9 cellular contexts compared by ENCODE assay signal in genomic region chr11:18853086-18853720, GRCh38.
DNase-seq lines count a peak whose midpoint lies in the region; ATAC-seq and TF ChIP-seq lines count a peak whose summit lies in the region.
"Had no signal": no experiment of that assay in that cellular context is flagged by ENCODE, and none has a peak within 500 bp of the region (broad histone marks: within the 10 kb centered on the region; RNA-seq: fewer than 3 reads in every experiment).

No MANE protein-coding gene starts in this region.

- no peak overlapping the region for H3K27ac Mint-ChIP-seq in brain
- H3K27ac Mint-ChIP-seq: activated B cell treated with CpG ODN at 0.5 μM for 24 hours had no signal

- no peak overlapping the region for H3K27ac ChIP-seq in neural cell (ENCODE audit: low read length)
- no peak overlapping the region for H3K27ac ChIP-seq in right cardiac atrium (ENCODE audit: low read length)

- 31% methylated on average over 5 of the region's 5 CpGs for WGBS in right cardiac atrium

- DNase-seq in NAMALWA (ENCODE audit: low spot score) (peak; percentile 39), right cardiac atrium (no peak), Ammon's horn (ENCODE audit: low spot score) (no peak), anterior cingulate cortex (lab: John Stamatoyannopoulos, UW) (no peak)
- DNase-seq: activated B cell treated with CpG ODN at 0.5 μM for 24 hours had no signal

- H3K9me3 Mint-ChIP-seq in brain, result peaks cover 0 to 17% (median 12%) of the 10 kb centered on the region in 5 experiments

- no peaks in the 10 kb centered on the region for H3K4me1 ChIP-seq in right cardiac atrium (ENCODE audit: control insufficient read depth, insufficient read depth, low read length)

- no peak overlapping the region for H3K4me2 ChIP-seq in neural cell (ENCODE audit: low read length)

- no peak for TF ChIP-seq EP300 in neural cell (conservative IDR thresholded peaks at IDR 0.05; ENCODE audit: poor library complexity, severe bottlenecking)

- H3K9ac ChIP-seq in neural cell (ENCODE audit: low read length), result no peak overlapping the region

- H3K4me3 Mint-ChIP-seq in brain, result no peak overlapping the region
- H3K4me3 Mint-ChIP-seq: activated B cell treated with CpG ODN at 0.5 μM for 24 hours had no signal

- ATAC-seq in GM21737 (IDR thresholded peaks at IDR 0.05; ENCODE audit: unreplicated experiment) (peak; percentile 59), right cardiac atrium (no peak)

- no peaks in the 10 kb centered on the region for H4K20me1 ChIP-seq in neural cell (ENCODE audit: insufficient read depth)

- no peaks in the 10 kb centered on the region for H3K36me3 ChIP-seq in neural cell (ENCODE audit: insufficient read depth, low read length)

- H3K4me3 ChIP-seq in neural cell (ENCODE audit: low read length) (no peak overlapping the region), right cardiac atrium (ENCODE audit: low read length) (no peak overlapping the region)

- intact Hi-C loops in right cardiac atrium (cut with DNase I), result no loop called here

- H3K9me2 ChIP-seq in neural cell (ENCODE audit: insufficient read depth, low read length), result no peaks in the 10 kb centered on the region

- H3K9me3 ChIP-seq in neural cell (ENCODE audit: low read length), result no peaks in the 10 kb centered on the region
- no peaks in the 10 kb centered on the region for H3K9me3 ChIP-seq in right cardiac atrium (ENCODE audit: control insufficient read depth, low read length)

- no peaks in the 10 kb centered on the region for H3F3A ChIP-seq in neural cell (ENCODE audit: insufficient read depth, low read length, poor library complexity, severe bottlenecking)

- H2AFZ ChIP-seq in neural cell (ENCODE audit: low read depth, low read length), result no peak overlapping the region

- H3K36me3 Mint-ChIP-seq in brain, result no peaks in the 10 kb centered on the region

- peak; percentile 60 for TF ChIP-seq CTCF in GM12874 (IDR thresholded peaks at IDR 0.05; ENCODE audit: insufficient read depth, low read depth, low read length)
- TF ChIP-seq CTCF in brain (conservative IDR thresholded peaks at IDR 0.05), result peak; percentile 23 to 69
- TF ChIP-seq CTCF in neural cell (IDR thresholded peaks at IDR 0.05; ENCODE audit: poor library complexity, severe bottlenecking), result peak; percentile 81

- no peaks in the 10 kb centered on the region for H3K27me3 Mint-ChIP-seq in brain

- H3K4me1 Mint-ChIP-seq in brain, result no peaks in the 10 kb centered on the region
- H3K4me1 Mint-ChIP-seq: activated B cell treated with CpG ODN at 0.5 μM for 24 hours had no signal

- H3K27me3 ChIP-seq in neural cell (ENCODE audit: insufficient read depth, low read depth, low read length) (no peaks in the 10 kb centered on the region), right cardiac atrium (ENCODE audit: control insufficient read depth, insufficient read depth) (no peaks in the 10 kb centered on the region)

- no peaks in the 10 kb centered on the region for H3K79me2 ChIP-seq in neural cell (replicated peaks; ENCODE audit: insufficient read depth, low read length)

- peak; percentile 82 for TF ChIP-seq RAD21 in neural cell (conservative IDR thresholded peaks at IDR 0.05)

TF ChIP-seq in neural cell, 6 proteins besides CTCF, POLR2A, EP300 and RAD21:
- no peak for TF ChIP-seq TAF1 (IDR thresholded peaks at IDR 0.05; ENCODE audit: low read depth)
- TF ChIP-seq SMC3 (conservative IDR thresholded peaks at IDR 0.05; ENCODE audit: poor library complexity), result peak; percentile 74
- TF ChIP-seq REST (IDR thresholded peaks at IDR 0.05; ENCODE audit: borderline replicate concordance), result no peak
- no peak for TF ChIP-seq EZH2 (IDR thresholded peaks at IDR 0.05; ENCODE audit: borderline replicate concordance, insufficient read depth, low read length, poor library complexity, severe bottlenecking)
